Comparison of ENCODE assay signal across 8 cellular contexts in the genomic region with DNA sequence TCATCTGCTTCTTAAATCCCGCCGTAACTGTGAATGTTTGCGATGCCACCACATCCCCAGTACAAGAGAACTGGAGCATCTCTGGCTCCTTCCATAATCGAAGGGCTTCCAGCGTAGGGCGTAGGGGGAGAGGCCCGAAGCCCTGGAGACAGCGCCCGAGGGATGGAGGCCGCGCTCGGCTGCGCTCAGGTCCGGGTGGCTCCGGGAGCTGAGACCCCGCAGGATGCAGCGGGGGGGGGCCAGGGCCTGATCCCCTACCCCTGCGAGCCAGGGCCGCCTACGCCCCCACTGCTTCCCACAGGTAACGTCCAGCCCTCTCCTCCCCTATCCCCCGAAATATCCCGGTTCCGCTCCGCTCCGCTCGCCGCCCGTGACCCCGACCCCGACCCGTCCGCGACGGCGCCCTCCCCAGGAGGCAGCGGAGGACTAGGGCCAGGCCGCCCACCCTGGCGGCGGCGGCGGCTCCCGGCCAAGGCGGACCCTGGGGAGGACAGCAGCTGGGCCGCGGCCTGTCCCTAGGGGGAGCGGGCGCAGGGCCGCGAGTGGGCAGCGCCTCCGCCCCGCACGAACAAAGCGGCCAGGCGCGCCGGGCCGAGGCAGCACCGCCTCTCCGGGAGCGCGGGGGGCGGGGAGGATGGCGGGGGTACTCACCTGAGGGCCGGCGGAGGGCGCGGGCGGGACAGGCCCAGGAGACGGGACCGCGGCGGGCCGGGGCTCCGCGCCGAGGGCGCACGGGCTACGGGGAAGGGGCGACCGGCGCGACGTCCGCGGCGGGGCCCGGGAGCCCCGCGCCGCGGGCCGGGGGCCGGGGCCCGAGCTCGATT. TPM values are rescaled to one million over a fixed set of nuclear protein-coding genes. Genes with fewer than 3 reads are reported as not detected.
DNase-seq lines count a peak whose midpoint lies in the region; ATAC-seq and TF ChIP-seq lines count a peak whose summit lies in the region.

No MANE protein-coding gene starts in this region.

- H3K4me3 ChIP-seq in HUES64 (ENCODE audit: low read length), result peak overlapping the region; percentile 85
- H3K4me3 ChIP-seq in WERI-Rb-1 (ENCODE audit: low read depth, low read length), result peak overlapping the region; percentile 77
- peak overlapping the region; percentile 70 for H3K4me3 ChIP-seq in fibroblast of pulmonary artery (replicated peaks; ENCODE audit: low read depth, low read length)
- H3K4me3 ChIP-seq in muscle layer of duodenum (ENCODE audit: low read depth in 1 of 2, low read length in 2 of 2), result peak overlapping the region; percentile 77 to 92
- H3K4me3 ChIP-seq in aorta (ENCODE audit: low read length in 2 of 2), result peak overlapping the region; percentile 78 to 93

- intact Hi-C loops in activated CD4-positive, alpha-beta T cell treated with anti-CD3 and anti-CD28 coated beads, Interleukin-2, amount 10 ng/mL, durations not matched to agents 24 days and 14 days (cut with micrococcal nuclease), result loop anchor here (5.0 kb wide), 3 partner anchors 213 to 468 kb away; a partner anchor contains a TSS
- intact Hi-C loops in aorta (cut with DNase I), result loop anchor here (10.0 kb wide), 3 partner anchors 61 to 161 kb away; no protein-coding TSS in a partner anchor

- H3K27me3 Mint-ChIP-seq in activated CD4-positive, alpha-beta T cell treated with anti-CD3 and anti-CD28 coated beads, Interleukin-2, amount 10 ng/mL, durations not matched to agents 24 days and 14 days, result peaks cover 31% of the 10 kb centered on the region

- no peaks in the 10 kb centered on the region for H3K36me3 Mint-ChIP-seq in activated CD4-positive, alpha-beta T cell treated with anti-CD3 and anti-CD28 coated beads, Interleukin-2, amount 10 ng/mL, durations not matched to agents 24 days and 14 days (ENCODE audit: low read depth)

- H3K36me3 ChIP-seq in HUES64 (ENCODE audit: insufficient read depth, low read length) (no peaks in the 10 kb centered on the region; the same call in 1 of the 2 replicates), WERI-Rb-1 (peaks cover 8% of the 10 kb centered on the region), muscle layer of duodenum (ENCODE audit: control insufficient read depth in 1 of 2, insufficient read depth in 2 of 2, low read length in 2 of 2) (no peaks in the 10 kb centered on the region), aorta (ENCODE audit: control insufficient read depth in 1 of 2, insufficient read depth in 2 of 2, low read length in 1 of 2) (no peaks in the 10 kb centered on the region)

- H3K4me1 Mint-ChIP-seq in activated CD4-positive, alpha-beta T cell treated with anti-CD3 and anti-CD28 coated beads, Interleukin-2, amount 10 ng/mL, durations not matched to agents 24 days and 14 days, result peaks cover 7% of the 10 kb centered on the region

- DNase-seq in activated CD4-positive, alpha-beta T cell treated with anti-CD3 and anti-CD28 coated beads, Interleukin-2, amount 10 ng/mL, durations not matched to agents 24 days and 14 days, result no peak
- no peak for DNase-seq in activated CD4-positive, alpha-beta T cell treated with anti-CD3 and anti-CD28 coated beads for 1 hour
- peak; percentile 56 for DNase-seq in WERI-Rb-1
- peak; percentile 39 for DNase-seq in fibroblast of pulmonary artery (ENCODE audit: low read depth)
- peak; percentile 64 to 83 for DNase-seq in aorta
- no peak for DNase-seq in SIG-M5 treated with dmso at 0.1 percent for 504 hours (lab: John Stamatoyannopoulos, UW; ENCODE audit: unreplicated experiment)

- no peak overlapping the region for H3K27ac Mint-ChIP-seq in activated CD4-positive, alpha-beta T cell treated with anti-CD3 and anti-CD28 coated beads, Interleukin-2, amount 10 ng/mL, durations not matched to agents 24 days and 14 days

- H3K9me3 ChIP-seq in HUES64 (ENCODE audit: insufficient read depth, low read depth, low read length) (no peaks in the 10 kb centered on the region), WERI-Rb-1 (ENCODE audit: severe bottlenecking) (no peaks in the 10 kb centered on the region), muscle layer of duodenum (ENCODE audit: control insufficient read depth in 1 of 2, low read length in 2 of 2) (no peaks in the 10 kb centered on the region), aorta (ENCODE audit: control insufficient read depth, low read length) (no peaks in the 10 kb centered on the region)

- peak overlapping the region; percentile 29 for H3K4me3 Mint-ChIP-seq in activated CD4-positive, alpha-beta T cell treated with anti-CD3 and anti-CD28 coated beads, Interleukin-2, amount 10 ng/mL, durations not matched to agents 24 days and 14 days

- peak overlapping the region; percentile 94 for H3K9ac ChIP-seq in HUES64 (ENCODE audit: low read depth, low read length)

- WGBS in HUES64, result under 1% methylated on average over 98 of the region's 98 CpGs
- WGBS in aorta, 2 donors, result 1% methylated on average over 68 to 98 of the region's 98 CpGs

- H3K4me1 ChIP-seq in HUES64 (ENCODE audit: insufficient read depth, low read length), result peaks cover 28% of the 10 kb centered on the region
- peaks cover 6 to 19% of the 10 kb centered on the region in 2 donors for H3K4me1 ChIP-seq in muscle layer of duodenum (ENCODE audit: control insufficient read depth in 1 of 2, insufficient read depth in 2 of 2, low read length in 2 of 2)
- H3K4me1 ChIP-seq in aorta (ENCODE audit: control insufficient read depth in 1 of 2, insufficient read depth in 2 of 2, low read length in 2 of 2), result peaks cover 2 to 3% of the 10 kb centered on the region in 2 donors

- H3K27me3 ChIP-seq in HUES64 (ENCODE audit: insufficient read depth, low read length), result no peaks in the 10 kb centered on the region
- no peaks in the 10 kb centered on the region for H3K27me3 ChIP-seq in WERI-Rb-1 (ENCODE audit: insufficient read depth, low read depth, severe bottlenecking)
- H3K27me3 ChIP-seq in muscle layer of duodenum (ENCODE audit: low read depth, low read length), result no peaks in the 10 kb centered on the region
- no peaks in the 10 kb centered on the region for H3K27me3 ChIP-seq in aorta (ENCODE audit: control insufficient read depth in 1 of 2, insufficient read depth in 2 of 2, low read length in 1 of 2)

- TF ChIP-seq CTCF in WERI-Rb-1 (IDR thresholded peaks at IDR 0.05; ENCODE audit: low read depth, low read length), result peak; percentile 25; the same call in 1 of the 2 replicates
- no peak for TF ChIP-seq CTCF in fibroblast of pulmonary artery (IDR thresholded peaks at IDR 0.05; ENCODE audit: low read length, missing control alignments)

- ATAC-seq in aorta (ENCODE audit: low FRiP score), result peak; percentile 55

- no peaks in the 10 kb centered on the region for H3K9me3 Mint-ChIP-seq in activated CD4-positive, alpha-beta T cell treated with anti-CD3 and anti-CD28 coated beads, Interleukin-2, amount 10 ng/mL, durations not matched to agents 24 days and 14 days

- H3K27ac ChIP-seq in HUES64 (ENCODE audit: low read depth, low read length), result peak overlapping the region; percentile 87
- H3K27ac ChIP-seq in WERI-Rb-1, result peak overlapping the region; percentile 98
- H3K27ac ChIP-seq in muscle layer of duodenum (ENCODE audit: low read length), result peak overlapping the region; percentile 58
- H3K27ac ChIP-seq in aorta (ENCODE audit: low read depth in 1 of 2, low read length in 2 of 2), result peak overlapping the region; percentile 80 to 87

RNA-seq across cellular contexts. Expression of a gene that starts 0.7 kb away (rescaled TPM):
- total RNA-seq in activated CD4-positive, alpha-beta T cell treated with anti-CD3 and anti-CD28 coated beads, Interleukin-2, amount 10 ng/mL, durations not matched to agents 24 days and 14 days, result 0.59 and 0.75 TPM in 2 replicates
- polyA plus RNA-seq in HUES64 (2013, experiment 1 of 2), result 18.4 TPM
- 18.3 TPM for polyA plus RNA-seq in HUES64 (2013, experiment 2 of 2)
- total RNA-seq in aorta, result 100 to 1,000 TPM; 127 to 177 TPM
- 10 to 100 TPM in 1 of 2 donors, 1 to 10 TPM in 1; 3.4 to 12.0 TPM for polyA plus RNA-seq in aorta

Comparison
In these comparisons a context has a peak if more than half of its experiments do, and no peak if none do; other contexts are left out.
1. DNase-seq: peak in WERI-Rb-1 (single experiment), fibroblast of pulmonary artery (single experiment) and aorta (2 of 2); none in activated CD4-positive, alpha-beta T cell treated with anti-CD3 and anti-CD28 coated beads, Interleukin-2, amount 10 ng/mL, durations not matched to agents 24 days and 14 days (single experiment), activated CD4-positive, alpha-beta T cell treated with anti-CD3 and anti-CD28 coated beads for 1 hour (single experiment) and SIG-M5 treated with dmso at 0.1 percent for 504 hours (single experiment).
2. RNA of a gene that starts 0.7 kb away (total RNA-seq): 127 to 177 TPM in aorta; 0.59 to 0.75 TPM in activated CD4-positive, alpha-beta T cell treated with anti-CD3 and anti-CD28 coated beads, Interleukin-2, amount 10 ng/mL, durations not matched to agents 24 days and 14 days; every median in the first group is over 10 times any median in the second.
3. Peak in every context shown above with its lines, with median percentiles within 50 percentile points of each other: H3K27ac ChIP-seq and H3K4me3 ChIP-seq.